In the genomic region with DNA sequence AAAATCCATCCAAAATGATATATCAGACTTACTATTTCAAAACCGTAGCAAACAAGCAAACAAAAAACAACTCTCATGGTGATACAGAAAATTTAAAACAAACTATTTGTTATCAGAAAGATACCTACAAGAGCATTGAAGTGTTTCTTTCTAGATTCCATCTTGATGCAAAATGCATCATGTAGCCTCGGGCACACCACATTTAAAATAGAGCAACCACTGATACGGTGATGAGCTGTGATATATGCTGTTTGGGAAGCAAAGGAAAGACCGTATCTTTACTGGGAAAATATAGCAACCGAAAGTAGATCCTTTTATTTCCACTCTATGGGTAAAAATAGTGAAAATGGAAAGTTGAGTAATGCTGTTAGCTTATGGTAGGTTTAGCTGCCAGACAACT, we compare ENCODE assay signal across 31 cellular contexts.
"Had no signal": no experiment of that assay in that cellular context is flagged by ENCODE, and none has a peak within 500 bp of the region (broad histone marks: within the 10 kb centered on the region; RNA-seq: fewer than 3 reads in every experiment).

No MANE protein-coding gene starts in this region.

- H3K4me1 ChIP-seq: adrenal gland, ascending aorta, body of pancreas, breast epithelium had no signal

- H3K36me3 ChIP-seq: adrenal gland, ascending aorta, brain microvascular endothelial cell, breast epithelium, cardiac muscle cell had no signal

- H3K4me3 ChIP-seq: adrenal gland, ascending aorta, body of pancreas, breast epithelium, cardiac muscle cell had no signal

- DNase-seq: activated effector memory CD4-positive, alpha-beta T cell treated with anti-CD3 and anti-CD28 coated beads, Interleukin-2, amount 50 U/mL, for 16 hours; activated effector memory CD4-positive, alpha-beta T cell treated with Interleukin-2 at 50 U/mL for 16 hours; activated gamma-delta T cell; activated gamma-delta T cell treated with Interleukin-2 at 50 U/mL for 16 hours; activated naive CD4-positive, alpha-beta T cell; activated naive CD4-positive, alpha-beta T cell treated with anti-CD3 and anti-CD28 coated beads for 36 hours; activated naive CD4-positive, alpha-beta T cell treated with anti-CD3 and anti-CD28 coated beads, Interleukin-2, amount 10 ng/mL, durations not matched to agents 7 days and 5 days; activated naive CD4-positive, alpha-beta T cell treated with anti-CD3 and anti-CD28 coated beads, Interleukin-2, amount 50 U/mL, for 16 hours; activated naive CD4-positive, alpha-beta T cell treated with Interleukin-2 at 50 U/mL for 16 hours; activated naive CD8-positive, alpha-beta T cell treated with anti-CD3 and anti-CD28 coated beads for 36 hours; activated naive CD8-positive, alpha-beta T cell treated with anti-CD3 and anti-CD28 coated beads, Interleukin-2, amount 10 ng/mL, durations not matched to agents 7 days and 5 days; activated naive CD8-positive, alpha-beta T cell treated with anti-CD3 and anti-CD28 coated beads, Interleukin-2, amount 50 U/mL, for 24 hours; activated T-cell treated with anti-CD3 and anti-CD28 coated beads, Interleukin-2, amount 50 U/mL, for 24 hours; activated T-cell treated with anti-CD3 and anti-CD28 coated beads, Interleukin-2, amount 50 U/mL, for 4 hours; activated T-cell treated with anti-CD3 and anti-CD28 coated beads, Interleukin-2, amount 50 U/mL, for 48 hours; activated T-cell treated with anti-CD3 and anti-CD28 coated beads, Interleukin-2, amount 50 U/mL, for 72 hours; adrenal gland; amniotic stem cell; amygdala; anterior cingulate cortex; aorta; body of pancreas; brain microvascular endothelial cell; caudate nucleus; central memory CD4-positive, alpha-beta T cell; cerebellar nuclear complex had no signal

- H3K9me3 ChIP-seq: ascending aorta, body of pancreas, breast epithelium had no signal

- ATAC-seq: activated naive CD4-positive, alpha-beta T cell treated with anti-CD3 and anti-CD28 coated beads, Interleukin-2, amount 50 U/mL, for 72 hours; activated naive CD8-positive, alpha-beta T cell treated with anti-CD3 and anti-CD28 coated beads, Interleukin-2, amount 50 U/mL, for 24 hours; activated T-cell treated with anti-CD3 and anti-CD28 coated beads, Interleukin-2, amount 50 U/mL, for 4 hours; activated T-cell treated with anti-CD3 and anti-CD28 coated beads, Interleukin-2, amount 50 U/mL, for 72 hours; activated T-helper 17 cell treated with anti-CD3 and anti-CD28 coated beads, Interleukin-2, amount 50 U/mL, for 72 hours; body of pancreas had no signal

- H3K27ac ChIP-seq: adrenal gland, ascending aorta, body of pancreas, brain microvascular endothelial cell, breast epithelium, cardiac muscle cell had no signal

- H3K27me3 ChIP-seq: adrenal gland, ascending aorta, body of pancreas, brain microvascular endothelial cell, breast epithelium, cardiac muscle cell had no signal
